In the genomic region with DNA sequence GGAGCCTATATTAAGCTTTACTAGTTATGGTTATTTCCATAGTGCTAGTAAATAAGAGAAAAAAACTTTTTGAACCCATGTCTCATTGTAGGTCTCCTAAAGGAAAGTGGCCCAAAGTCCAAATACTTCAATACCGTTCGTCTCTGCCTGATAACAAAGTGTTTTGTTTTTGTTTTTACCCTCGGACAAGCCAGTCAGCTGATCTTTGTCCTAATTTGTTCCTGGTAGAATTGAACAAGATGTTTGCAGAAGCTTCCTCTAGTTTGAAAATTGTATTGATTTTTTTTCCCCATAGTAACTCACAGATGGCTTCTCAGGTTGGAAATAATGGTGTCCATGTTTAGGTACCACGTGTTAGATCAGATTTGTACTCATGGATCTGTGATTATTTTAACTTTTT, we compare ENCODE assay signal across 29 cellular contexts.
"Had no signal": no experiment of that assay in that cellular context is flagged by ENCODE, and none has a peak within 500 bp of the region (broad histone marks: within the 10 kb centered on the region; RNA-seq: fewer than 3 reads in every experiment).

No MANE protein-coding gene starts in this region.

- H3K27ac ChIP-seq: ascending aorta, brain microvascular endothelial cell, epithelial cell of prostate, esophagus squamous epithelium, gastroesophageal sphincter had no signal

- H3K9me3 ChIP-seq: ascending aorta, esophagus squamous epithelium, gastroesophageal sphincter had no signal

- H3K4me3 ChIP-seq: ascending aorta, esophagus squamous epithelium, gastroesophageal sphincter had no signal

- H3K27me3 ChIP-seq: ascending aorta, brain microvascular endothelial cell, esophagus squamous epithelium, gastroesophageal sphincter had no signal

- FAIRE-seq: bronchial epithelial cell, endothelial cell of umbilical vein had no signal

- DNase-seq: activated CD4-positive, alpha-beta memory T cell treated with anti-CD3 and anti-CD28 coated beads for 36 hours; activated CD4-positive, alpha-beta T cell treated with anti-CD3 and anti-CD28 coated beads for 36 hours; activated CD4-positive, alpha-beta T cell treated with anti-CD3 and anti-CD28 coated beads, Interleukin-2, amount 10 ng/mL, durations not matched to agents 24 days and 14 days; activated CD4-positive, CD25-positive, alpha-beta regulatory T cell; activated CD4-positive, CD25-positive, alpha-beta regulatory T cell treated with anti-CD3 and anti-CD28 coated beads, Interleukin-2, amount 50 U/mL, for 72 hours; activated CD8-positive, alpha-beta memory T cell treated with anti-CD3 and anti-CD28 coated beads, Interleukin-2, amount 10 ng/mL, durations not matched to agents 7 days and 5 days; activated CD8-positive, alpha-beta memory T cell treated with anti-CD3 and anti-CD28 coated beads, Interleukin-2, amount 50 U/mL, for 4 hours; activated CD8-positive, alpha-beta T cell treated with anti-CD3 and anti-CD28 coated beads, Interleukin-2, amount 10 ng/mL, durations not matched to agents 7 days and 5 days; activated gamma-delta T cell; activated naive CD4-positive, alpha-beta T cell; activated naive CD4-positive, alpha-beta T cell treated with anti-CD3 and anti-CD28 coated beads, Interleukin-2, amount 10 ng/mL, durations not matched to agents 7 days and 5 days; activated naive CD8-positive, alpha-beta T cell treated with anti-CD3 and anti-CD28 coated beads, Interleukin-2, amount 10 ng/mL, durations not matched to agents 7 days and 5 days; activated T-cell treated with anti-CD3 and anti-CD28 coated beads, Interleukin-2, amount 50 U/mL, for 1 hour; activated T-cell treated with anti-CD3 and anti-CD28 coated beads, Interleukin-2, amount 50 U/mL, for 48 hours; brain microvascular endothelial cell; cortex of kidney; dermis blood vessel endothelial cell; effector CD4-positive, alpha-beta T cell; effector memory CD8-positive, alpha-beta T cell; esophagus squamous epithelium; foreskin melanocyte; head of caudate nucleus; T-helper 2 cell had no signal

- H3K4me1 ChIP-seq: ascending aorta had no signal

- H3K36me3 ChIP-seq: ascending aorta, brain microvascular endothelial cell, esophagus squamous epithelium, gastroesophageal sphincter had no signal

- ATAC-seq: activated CD4-positive, alpha-beta T cell treated with anti-CD3 and anti-CD28 coated beads for 36 hours; activated CD8-positive, alpha-beta memory T cell treated with anti-CD3 and anti-CD28 coated beads, Interleukin-2, amount 10 ng/mL, durations not matched to agents 7 days and 5 days; activated CD8-positive, alpha-beta T cell treated with anti-CD3 and anti-CD28 coated beads, Interleukin-2, amount 10 ng/mL, durations not matched to agents 7 days and 5 days; activated naive CD4-positive, alpha-beta T cell treated with anti-CD3 and anti-CD28 coated beads, Interleukin-2, amount 50 U/mL, for 72 hours; effector memory CD8-positive, alpha-beta T cell; gastroesophageal sphincter had no signal
